In the genomic region with DNA sequence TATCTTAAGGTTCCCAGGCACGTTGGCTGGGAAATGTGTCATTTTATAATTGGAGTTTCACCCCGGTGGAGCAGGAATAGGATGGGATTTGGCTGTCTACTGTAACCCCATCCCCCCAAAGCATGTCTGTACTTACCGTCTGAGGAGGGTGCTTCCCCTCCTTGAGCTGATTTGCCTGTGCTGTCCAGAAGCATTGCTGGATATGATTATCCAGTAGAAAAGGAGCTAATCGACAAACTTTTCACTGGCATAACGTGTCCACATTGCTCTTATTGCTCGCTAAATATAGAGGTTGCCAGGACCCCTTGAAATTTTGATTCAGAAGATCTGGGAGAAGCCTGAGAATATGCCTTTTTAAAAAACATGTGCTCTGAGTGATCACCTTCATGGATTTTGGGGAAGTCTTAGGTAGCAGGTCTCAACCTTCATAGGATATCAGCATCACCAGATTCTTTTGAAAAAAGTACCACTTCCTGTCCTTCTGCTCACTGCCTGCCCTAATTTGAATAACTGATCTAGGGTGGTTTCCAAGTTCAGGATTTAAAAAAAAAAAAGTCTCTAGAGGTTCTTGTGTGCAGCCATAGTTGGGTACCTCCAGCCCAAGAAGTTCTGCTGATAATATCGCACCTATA, we compare ENCODE assay signal across 9 cellular contexts.
A peak's percentile ranks its signal among the peaks of the same experiment; 100 is the strongest.
DNase-seq lines count a peak whose midpoint lies in the region; ATAC-seq and TF ChIP-seq lines count a peak whose summit lies in the region.
"Had no signal": no experiment of that assay in that cellular context is flagged by ENCODE, and none has a peak within 500 bp of the region (broad histone marks: within the 10 kb centered on the region; RNA-seq: fewer than 3 reads in every experiment).

No MANE protein-coding gene starts in this region.

- no peaks in the 10 kb centered on the region for H3K27me3 ChIP-seq in BLaER1
- no peaks in the 10 kb centered on the region for H3K27me3 ChIP-seq in OCI-LY1 (ENCODE audit: insufficient read depth, low read length)
- 0 out of 2 replicates have a peak, but pooled peaks cover 6% of the 10 kb centered on the region for H3K27me3 ChIP-seq in SJCRH30

- H2AFZ ChIP-seq in OCI-LY1 (ENCODE audit: low read length): no peak overlapping the region

- no peak for TF ChIP-seq CTCF in OCI-LY1 (IDR thresholded peaks at IDR 0.05; ENCODE audit: low read length)
- no peak for TF ChIP-seq CTCF in type B pancreatic cell (conservative IDR thresholded peaks at IDR 0.05)

- peaks cover 86% of the 10 kb centered on the region for H3K4me1 ChIP-seq in BLaER1
- peaks cover 50% of the 10 kb centered on the region for H3K4me1 ChIP-seq in OCI-LY1 (ENCODE audit: insufficient read depth, low read length, severe bottlenecking)
- H3K4me1 ChIP-seq in SJCRH30: 0 out of 2 replicates have a peak, but pooled peaks cover 2% of the 10 kb centered on the region
- H3K4me1 ChIP-seq: BE2C had no signal

- peak; percentile 81 for ATAC-seq in GM18907 (IDR thresholded peaks at IDR 0.05; ENCODE audit: unreplicated experiment)
- ATAC-seq in HG02885 (IDR thresholded peaks at IDR 0.05; ENCODE audit: poor library complexity, unreplicated experiment): peak; percentile 83

- H3K4me3 Mint-ChIP-seq in type B pancreatic cell: no peak overlapping the region

- no peak overlapping the region for H3K27ac Mint-ChIP-seq in type B pancreatic cell

- H3K79me2 ChIP-seq in OCI-LY1 (ENCODE audit: insufficient read depth, low read length): peaks cover 11% of the 10 kb centered on the region; the same call in 1 of the 2 replicates

- H3K27ac ChIP-seq in BLaER1 (peak overlapping the region; percentile 90), OCI-LY1 (ENCODE audit: low read depth, low read length, poor library complexity, severe bottlenecking) (peak overlapping the region; percentile 98), SJCRH30 (no peak overlapping the region)

- H3K9me3 ChIP-seq in BLaER1 (peaks cover 12% of the 10 kb centered on the region), OCI-LY1 (ENCODE audit: low read length) (peaks cover 6% of the 10 kb centered on the region; the same call in 1 of the 2 replicates), SJCRH30 (replicated peaks) (no peaks in the 10 kb centered on the region)
- H3K9me3 ChIP-seq: BE2C had no signal

- H3F3A ChIP-seq in OCI-LY1 (ENCODE audit: insufficient read depth, low read length): no peaks in the 10 kb centered on the region

- peaks cover 63% of the 10 kb centered on the region for H3K27me3 Mint-ChIP-seq in type B pancreatic cell

- H4K20me1 ChIP-seq in BLaER1 (no peaks in the 10 kb centered on the region), OCI-LY1 (ENCODE audit: insufficient read depth, low read length) (no peaks in the 10 kb centered on the region)

- no peaks in the 10 kb centered on the region for H3K4me1 Mint-ChIP-seq in type B pancreatic cell (ENCODE audit: unreplicated experiment)

- peak overlapping the region; percentile 79 for H3K9ac ChIP-seq in BLaER1
- peak overlapping the region; percentile 99 for H3K9ac ChIP-seq in OCI-LY1 (ENCODE audit: low read length)

- H3K9me3 Mint-ChIP-seq in type B pancreatic cell: no peaks in the 10 kb centered on the region

- H3K36me3 Mint-ChIP-seq in type B pancreatic cell: peaks cover 4% of the 10 kb centered on the region

- DNase-seq in NCI-H226 (no peak), SJCRH30 (no peak), A172 (ENCODE audit: low spot score) (no peak), type B pancreatic cell (ENCODE audit: extremely low spot score, unreplicated experiment) (no peak)

- H3K4me2 ChIP-seq in BLaER1 (peak overlapping the region; percentile 90), OCI-LY1 (ENCODE audit: low read length) (peak overlapping the region; percentile 94)

- peak overlapping the region; percentile 66 for H3K4me3 ChIP-seq in BLaER1
- H3K4me3 ChIP-seq in OCI-LY1 (ENCODE audit: low read depth, low read length, poor library complexity, severe bottlenecking): peak overlapping the region; percentile 80
- no peak overlapping the region for H3K4me3 ChIP-seq in SJCRH30

- H3K36me3 ChIP-seq in BLaER1 (peaks cover 20% of the 10 kb centered on the region), OCI-LY1 (ENCODE audit: insufficient read depth, low read length) (peaks cover 29% of the 10 kb centered on the region), SJCRH30 (no peaks in the 10 kb centered on the region)
- H3K36me3 ChIP-seq: BE2C had no signal

- no peaks in the 10 kb centered on the region for H3K9me2 ChIP-seq in OCI-LY1 (ENCODE audit: low read depth, low read length)
